ENCODE assay signal across 33 cellular contexts in genomic region chr16:51012396-51012795, GRCh38.
"Had no signal": no experiment of that assay in that cellular context is flagged by ENCODE, and none has a peak within 500 bp of the region (broad histone marks: within the 10 kb centered on the region; RNA-seq: fewer than 3 reads in every experiment).

No MANE protein-coding gene starts in this region.

- H3K27ac Mint-ChIP-seq: activated CD8-positive, alpha-beta T cell treated with anti-CD3 and anti-CD28 coated beads for 36 hours; activated naive CD4-positive, alpha-beta T cell treated with anti-CD3 and anti-CD28 coated beads, Interleukin-2, amount 50 U/mL, for 24 hours; activated naive CD8-positive, alpha-beta T cell treated with anti-CD3 and anti-CD28 coated beads, Interleukin-2, amount 10 ng/mL, durations not matched to agents 7 days and 5 days; activated T-cell treated with anti-CD3 and anti-CD28 coated beads, Interleukin-2, amount 50 U/mL, for 72 hours; activated T-helper 17 cell treated with anti-CD3 and anti-CD28 coated beads, Interleukin-2, amount 50 U/mL, for 72 hours had no signal

- H3K27me3 Mint-ChIP-seq: activated naive CD8-positive, alpha-beta T cell treated with anti-CD3 and anti-CD28 coated beads, Interleukin-2, amount 10 ng/mL, durations not matched to agents 7 days and 5 days had no signal

- H3K4me1 Mint-ChIP-seq: activated naive CD4-positive, alpha-beta T cell treated with anti-CD3 and anti-CD28 coated beads, Interleukin-2, amount 50 U/mL, for 24 hours; activated naive CD8-positive, alpha-beta T cell treated with anti-CD3 and anti-CD28 coated beads, Interleukin-2, amount 10 ng/mL, durations not matched to agents 7 days and 5 days; activated T-helper 17 cell treated with anti-CD3 and anti-CD28 coated beads, Interleukin-2, amount 50 U/mL, for 72 hours had no signal

- H3K36me3 Mint-ChIP-seq: activated naive CD8-positive, alpha-beta T cell treated with anti-CD3 and anti-CD28 coated beads, Interleukin-2, amount 10 ng/mL, durations not matched to agents 7 days and 5 days had no signal

- H3K4me3 Mint-ChIP-seq: activated CD8-positive, alpha-beta T cell treated with anti-CD3 and anti-CD28 coated beads for 36 hours; activated naive CD4-positive, alpha-beta T cell treated with anti-CD3 and anti-CD28 coated beads, Interleukin-2, amount 50 U/mL, for 24 hours; activated naive CD8-positive, alpha-beta T cell treated with anti-CD3 and anti-CD28 coated beads, Interleukin-2, amount 10 ng/mL, durations not matched to agents 7 days and 5 days; activated T-cell treated with anti-CD3 and anti-CD28 coated beads, Interleukin-2, amount 50 U/mL, for 72 hours; activated T-helper 17 cell treated with anti-CD3 and anti-CD28 coated beads, Interleukin-2, amount 50 U/mL, for 72 hours had no signal

- ATAC-seq: activated CD8-positive, alpha-beta T cell treated with anti-CD3 and anti-CD28 coated beads for 36 hours; activated T-cell treated with anti-CD3 and anti-CD28 coated beads, Interleukin-2, amount 50 U/mL, for 72 hours; activated T-helper 17 cell treated with anti-CD3 and anti-CD28 coated beads, Interleukin-2, amount 50 U/mL, for 72 hours had no signal

- H3K9me3 Mint-ChIP-seq: activated T-helper 17 cell treated with anti-CD3 and anti-CD28 coated beads, Interleukin-2, amount 50 U/mL, for 72 hours had no signal

- DNase-seq: activated CD4-positive, alpha-beta T cell treated with anti-CD3 and anti-CD28 coated beads for 1 hour; activated CD4-positive, alpha-beta T cell treated with anti-CD3 and anti-CD28 coated beads for 48 hours; activated CD4-positive, alpha-beta T cell treated with anti-CD3 and anti-CD28 coated beads, Interleukin-2, amount 50 U/mL, for 4 hours; activated CD4-positive, CD25-positive, alpha-beta regulatory T cell; activated CD8-positive, alpha-beta T cell treated with anti-CD3 and anti-CD28 coated beads for 36 hours; activated gamma-delta T cell; activated naive CD4-positive, alpha-beta T cell treated with Interleukin-2 at 50 U/mL for 16 hours; activated naive CD8-positive, alpha-beta T cell treated with anti-CD3 and anti-CD28 coated beads, Interleukin-2, amount 10 ng/mL, durations not matched to agents 7 days and 5 days; activated T-cell treated with anti-CD3 and anti-CD28 coated beads, Interleukin-2, amount 50 U/mL, for 1 hour; activated T-cell treated with anti-CD3 and anti-CD28 coated beads, Interleukin-2, amount 50 U/mL, for 72 hours; amygdala; brain microvascular endothelial cell; central memory CD4-positive, alpha-beta T cell; Karpas-422; MG63; NCI-H1048; NCI-H1105 treated with DMSO at 0.1 percent for 48 hours; NCI-H1436; NCI-H1694; NCI-H2029; NCI-H2107; NCI-H2171; NCI-H510A; NCI-H526; NCI-H748 treated with DMSO at 0.1 percent for 48 hours; NK-92 treated with Interleukin-12 subunit alpha and Interleukin-12 subunit beta, amount 100 ng/mL, for 24 hours; OCI-M1; SHP77; SJCRH30; T1000; WERI-Rb-1 had no signal
